ENCODE assay signal across 29 cellular contexts in the genomic region with DNA sequence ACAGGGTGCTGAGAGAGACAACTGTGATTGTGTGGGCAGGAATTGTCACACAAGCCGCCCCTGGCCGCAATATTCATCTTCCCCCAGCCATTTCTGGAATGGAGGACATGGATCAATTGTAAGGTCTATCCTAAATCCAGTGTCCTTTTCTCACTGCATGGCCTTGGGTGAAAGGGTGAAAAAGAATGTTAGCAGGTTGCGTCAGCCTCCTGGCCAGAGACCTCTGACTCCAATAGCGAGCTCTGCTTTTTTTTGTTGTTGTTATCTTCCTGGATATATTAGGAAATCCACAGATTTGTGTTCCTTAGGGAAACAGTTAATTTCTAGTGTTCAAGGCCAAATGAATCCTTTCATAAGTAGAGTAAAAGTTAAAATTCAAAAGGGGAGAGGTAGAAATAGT.
"Had no signal": no experiment of that assay in that cellular context is flagged by ENCODE, and none has a peak within 500 bp of the region (broad histone marks: within the 10 kb centered on the region; RNA-seq: fewer than 3 reads in every experiment).

No MANE protein-coding gene starts in this region.

- H3K4me3 Mint-ChIP-seq: activated naive CD4-positive, alpha-beta T cell treated with anti-CD3 and anti-CD28 coated beads, Interleukin-2, amount 10 ng/mL, durations not matched to agents 7 days and 5 days; activated naive CD8-positive, alpha-beta T cell treated with anti-CD3 and anti-CD28 coated beads, Interleukin-2, amount 10 ng/mL, durations not matched to agents 7 days and 5 days; activated T-helper 1 cell treated with anti-CD3 and anti-CD28 coated beads, Interleukin-12 subunit alpha, Interleukin-12 subunit beta, Interleukin-2, Interleukin-4 antibody, amounts not matched to agents 30 ng/mL and 10 ng/mL and 1 ng/mL, durations not matched to agents 14 hours and 24 hours and 36 hours; naive thymus-derived CD8-positive, alpha-beta T cell; stimulated activated naive CD8-positive, alpha-beta T cell treated with anti-CD3 and anti-CD28 coated beads, Interleukin-15, Interleukin-2, amounts not matched to agents 100 ng/mL and 50 ng/mL, for 24 hours; T-helper 2 cell treated with Interferon-gamma antibody and Interleukin-4, amounts not matched to agents 5 μg/mL and 100 μg/mL, for 36 hours had no signal

- H3K4me3 ChIP-seq: esophagus muscularis mucosa, gastrocnemius medialis, thyroid gland, upper lobe of left lung, vagina had no signal

- DNase-seq: activated CD4-positive, alpha-beta T cell treated with anti-CD3 and anti-CD28 coated beads for 48 hours; activated CD4-positive, alpha-beta T cell treated with anti-CD3 and anti-CD28 coated beads, Interleukin-2, amount 50 U/mL, for 48 hours; activated CD8-positive, alpha-beta memory T cell treated with anti-CD3 and anti-CD28 coated beads, Interleukin-2, amount 50 U/mL, for 4 hours; activated gamma-delta T cell; activated naive CD4-positive, alpha-beta T cell treated with anti-CD3 and anti-CD28 coated beads, Interleukin-2, amount 10 ng/mL, durations not matched to agents 7 days and 5 days; activated naive CD8-positive, alpha-beta T cell treated with anti-CD3 and anti-CD28 coated beads, Interleukin-2, amount 10 ng/mL, durations not matched to agents 7 days and 5 days; activated T-cell treated with anti-CD3 and anti-CD28 coated beads, Interleukin-2, amount 50 U/mL, for 1 hour; dermis blood vessel endothelial cell; effector CD4-positive, alpha-beta T cell; gastrocnemius medialis; glutamatergic neuron; islet precursor cell; left ventricle myocardium superior; mammary epithelial cell; naive thymus-derived CD8-positive, alpha-beta T cell; posterior cingulate gyrus; right cardiac atrium; stimulated activated CD4-positive, alpha-beta T cell treated with anti-CD3 and anti-CD28 coated beads, Interleukin-2, amount 100 ng/mL, for 48 hours; T-helper 1 cell; thyroid gland; upper lobe of left lung had no signal

- H3K9me3 Mint-ChIP-seq: activated naive CD4-positive, alpha-beta T cell treated with anti-CD3 and anti-CD28 coated beads, Interleukin-2, amount 10 ng/mL, durations not matched to agents 7 days and 5 days; activated naive CD8-positive, alpha-beta T cell treated with anti-CD3 and anti-CD28 coated beads, Interleukin-2, amount 10 ng/mL, durations not matched to agents 7 days and 5 days; activated T-helper 1 cell treated with anti-CD3 and anti-CD28 coated beads, Interleukin-12 subunit alpha, Interleukin-12 subunit beta, Interleukin-2, Interleukin-4 antibody, amounts not matched to agents 30 ng/mL and 10 ng/mL and 1 ng/mL, durations not matched to agents 14 hours and 24 hours and 36 hours; naive thymus-derived CD8-positive, alpha-beta T cell; stimulated activated naive CD8-positive, alpha-beta T cell treated with anti-CD3 and anti-CD28 coated beads, Interleukin-15, Interleukin-2, amounts not matched to agents 100 ng/mL and 50 ng/mL, for 24 hours; T-helper 2 cell treated with Interferon-gamma antibody and Interleukin-4, amounts not matched to agents 5 μg/mL and 100 μg/mL, for 36 hours had no signal

- H3K4me1 ChIP-seq: gastrocnemius medialis had no signal

- H3K27ac Mint-ChIP-seq: activated naive CD4-positive, alpha-beta T cell treated with anti-CD3 and anti-CD28 coated beads, Interleukin-2, amount 10 ng/mL, durations not matched to agents 7 days and 5 days; activated naive CD8-positive, alpha-beta T cell treated with anti-CD3 and anti-CD28 coated beads, Interleukin-2, amount 10 ng/mL, durations not matched to agents 7 days and 5 days; T-helper 2 cell treated with Interferon-gamma antibody and Interleukin-4, amounts not matched to agents 5 μg/mL and 100 μg/mL, for 36 hours had no signal

- H3K27me3 ChIP-seq: thyroid gland, upper lobe of left lung, vagina had no signal

- H3K36me3 Mint-ChIP-seq: activated naive CD4-positive, alpha-beta T cell treated with anti-CD3 and anti-CD28 coated beads, Interleukin-2, amount 10 ng/mL, durations not matched to agents 7 days and 5 days; activated naive CD8-positive, alpha-beta T cell treated with anti-CD3 and anti-CD28 coated beads, Interleukin-2, amount 10 ng/mL, durations not matched to agents 7 days and 5 days; naive thymus-derived CD8-positive, alpha-beta T cell had no signal

- H3K9me3 ChIP-seq: esophagus muscularis mucosa, gastrocnemius medialis, thyroid gland, upper lobe of left lung, vagina had no signal

- H3K27ac ChIP-seq: esophagus muscularis mucosa, gastrocnemius medialis, thyroid gland, upper lobe of left lung, vagina had no signal

- ATAC-seq: activated CD4-positive, CD25-positive, alpha-beta regulatory T cell treated with anti-CD3 and anti-CD28 coated beads, Interleukin-2, amount 50 U/mL, for 24 hours; gastrocnemius medialis; left ventricle myocardium superior; naive thymus-derived CD8-positive, alpha-beta T cell; right cardiac atrium had no signal

- FAIRE-seq: bronchial epithelial cell, colon had no signal

- H3K36me3 ChIP-seq: esophagus muscularis mucosa, gastrocnemius medialis, thyroid gland, upper lobe of left lung, vagina had no signal
